ENCODE assay signal across 21 cellular contexts in genomic region chr2:98582523-98582922, GRCh38. TPM values are rescaled to one million over a fixed set of nuclear protein-coding genes. Genes with fewer than 3 reads are reported as not detected.
DNase-seq lines count a peak whose midpoint lies in the region; ATAC-seq, FAIRE-seq and TF ChIP-seq lines count a peak whose summit lies in the region.
"Had no signal": no experiment of that assay in that cellular context is flagged by ENCODE, and none has a peak within 500 bp of the region (broad histone marks: within the 10 kb centered on the region; RNA-seq: fewer than 3 reads in every experiment).

No MANE protein-coding gene starts in this region.

- no peaks in the 10 kb centered on the region for H3K36me3 Mint-ChIP-seq in activated naive CD4-positive, alpha-beta T cell treated with anti-CD3 and anti-CD28 coated beads, Interleukin-2, amount 50 U/mL, for 72 hours

- WGBS in HepG2 (ENCODE audit: low lambda C conversion rate) = 96% methylated on average over 9 of the region's 9 CpGs
- 94% methylated on average over 7 of the region's 9 CpGs for WGBS in right lobe of liver (ENCODE audit: insufficient coverage, low coverage, low lambda C conversion rate, missing lambda C conversion rate)
- 98% methylated on average over 9 of the region's 9 CpGs for WGBS in GM12878 (ENCODE audit: insufficient coverage, insufficient replicate concordance, low lambda C conversion rate, missing lambda C conversion rate)

- no peaks in the 10 kb centered on the region for H3K9me3 Mint-ChIP-seq in activated naive CD4-positive, alpha-beta T cell treated with anti-CD3 and anti-CD28 coated beads, Interleukin-2, amount 50 U/mL, for 72 hours
- H3K9me3 Mint-ChIP-seq: CD8-positive, alpha-beta T cell; GM23338 had no signal

- H3K27ac Mint-ChIP-seq in activated naive CD4-positive, alpha-beta T cell treated with anti-CD3 and anti-CD28 coated beads, Interleukin-2, amount 50 U/mL, for 72 hours = no peak overlapping the region
- H3K27ac Mint-ChIP-seq: B cell, GM23338 had no signal

- SMC1A ChIA-PET in GM12878 (lab: Charles Lee; ENCODE audit: uncharacterized antibody, unreplicated experiment) = interaction anchor here (0.8 kb wide), 1 partner anchor 8 kb away, joined by 3 read pairs; no protein-coding TSS in a partner anchor

- H3K4me2 ChIP-seq in HepG2 (ENCODE audit: low read depth, low read length) (no peak overlapping the region), GM12878 (ENCODE audit: control insufficient read depth, insufficient read depth) (no peak overlapping the region)
- H3K4me2 ChIP-seq: BLaER1 treated with 17β-estradiol and CSF1 and Interleukin-3, amounts not matched to agents 10 nM and 100 nM; GM23338 had no signal

- in situ Hi-C loops in HepG2 (cut with HindIII; ENCODE audit: extremely low pct_ligation_motif_present, low pct_unique_long_range_greater_than_20kb) = no loop called here
- in situ Hi-C loops in GM12878 (cut with MboI) = no loop called here

- no peak for DNase-seq in HepG2 (ENCODE audit: low spot score)
- no peak for DNase-seq in right lobe of liver
- no peak for DNase-seq in GM12878 (ENCODE audit: low read depth, low spot score)
- peak; percentile 7 for DNase-seq in islet precursor cell
- DNase-seq in tibial artery = no peak
- no peak for DNase-seq in activated naive CD4-positive, alpha-beta T cell treated with anti-CD3 and anti-CD28 coated beads, Interleukin-2, amount 50 U/mL, for 72 hours (ENCODE audit: low spot score in 2 of 2)
- DNase-seq: Calu3; CD8-positive, alpha-beta T cell; DMS53; DND-41; EL; H7; IMR-90; KBM-7 had no signal

- peaks cover 3 to 8% of the 10 kb centered on the region in 2 experiments for H3K36me3 ChIP-seq in HepG2 (replicated peaks in 1 of 2; ENCODE audit: control insufficient read depth in 1 of 2, insufficient read depth in 2 of 2, low read length in 2 of 2)
- peaks cover 0 to 7% (median 1%) of the 10 kb centered on the region in 4 donors for H3K36me3 ChIP-seq in right lobe of liver
- peaks cover 26 to 30% of the 10 kb centered on the region in 2 experiments for H3K36me3 ChIP-seq in GM12878 (ENCODE audit: control insufficient read depth in 2 of 2, insufficient read depth in 2 of 2, low read length in 1 of 2)
- peaks cover 17 to 73% (median 48%) of the 10 kb centered on the region in 3 donors for H3K36me3 ChIP-seq in tibial artery

- TF ChIP-seq CTCF in HepG2 (CRISPR knock-in tag; IDR thresholded peaks at IDR 0.05) (no peak), right lobe of liver (IDR thresholded peaks at IDR 0.05) (no peak), GM12878 (IDR thresholded peaks at IDR 0.05 in 2 of 3, conservative IDR thresholded peaks at IDR 0.05 in 1 of 3; ENCODE audit: control insufficient read depth in 2 of 3, extremely low read depth in 1 of 3, insufficient read depth in 1 of 3, low read depth in 3 of 3, low read length in 3 of 3) (no peak), tibial artery (IDR thresholded peaks at IDR 0.05) (no peak)

- TF ChIP-seq RAD21 in HepG2 (CRISPR knock-in tag; IDR thresholded peaks at IDR 0.05) (no peak), GM12878 (IDR thresholded peaks at IDR 0.05; ENCODE audit: insufficient read depth, low read depth, low read length) (no peak)

- POLR2A ChIA-PET in HepG2 (lab: Yijun Ruan, JAX) = no interaction called here
- POLR2A ChIA-PET in GM12878 (lab: Charles Lee) = no interaction called here

- ATAC-seq in HepG2 = no peak
- ATAC-seq in right lobe of liver = no peak
- no peak for ATAC-seq in GM12878
- ATAC-seq in activated naive CD4-positive, alpha-beta T cell treated with anti-CD3 and anti-CD28 coated beads, Interleukin-2, amount 50 U/mL, for 72 hours = no peak
- no peak for ATAC-seq in HG03095 (IDR thresholded peaks at IDR 0.05; ENCODE audit: unreplicated experiment)
- ATAC-seq: CD8-positive, alpha-beta T cell; GM23338; HCT116 had no signal

- no peak overlapping the region for H2AFZ ChIP-seq in HepG2 (ENCODE audit: low read length)
- H2AFZ ChIP-seq in GM12878 (ENCODE audit: control insufficient read depth, low read depth, low read length) = no peak overlapping the region
- H2AFZ ChIP-seq: GM23338 had no signal

- RAD21 ChIA-PET in GM12878 (lab: Charles Lee; ENCODE audit: unreplicated experiment) = no interaction called here

- H3K4me3 ChIP-seq in HepG2 (replicated peaks in 1 of 3; ENCODE audit: insufficient read depth in 1 of 3, low read depth in 2 of 3, low read length in 3 of 3) (no peak overlapping the region), right lobe of liver (no peak overlapping the region), GM12878 (no peak overlapping the region), tibial artery (no peak overlapping the region)
- H3K4me3 ChIP-seq: BLaER1 treated with 17β-estradiol and CSF1 and Interleukin-3, amounts not matched to agents 10 nM and 100 nM; GM23338 had no signal

- FAIRE-seq in HepG2 (lab: Jason Lieb, UNC) = no peak
- FAIRE-seq in GM12878 (lab: Jason Lieb, UNC) = peak; percentile 44
- FAIRE-seq: GM12892, GM18507 had no signal

- BruUV-seq in HepG2 (replicated peaks; lab: Mats Ljungman, UMichigan) (no TSS peak), GM12878 (replicated peaks; lab: Mats Ljungman, UMichigan) (TSS peak; percentile 16)

- no peak for TF ChIP-seq POLR2A in HepG2 (IDR thresholded peaks at IDR 0.05; ENCODE audit: insufficient read depth in 1 of 2, low read depth in 2 of 2, low read length in 2 of 2)
- no peak for TF ChIP-seq POLR2A in right lobe of liver (IDR thresholded peaks at IDR 0.05)
- no peak for TF ChIP-seq POLR2A in GM12878 (IDR thresholded peaks at IDR 0.05; ENCODE audit: low read depth, low read length)

- H3K9ac ChIP-seq in HepG2 (ENCODE audit: insufficient read depth, low read depth, low read length) = no peak overlapping the region
- H3K9ac ChIP-seq in GM12878 (ENCODE audit: control insufficient read depth, insufficient read depth, low read length) = no peak overlapping the region
- H3K9ac ChIP-seq: BLaER1 treated with 17β-estradiol and CSF1 and Interleukin-3, amounts not matched to agents 10 nM and 100 nM had no signal

- no peaks in the 10 kb centered on the region for H3K27me3 ChIP-seq in HepG2 (ENCODE audit: control insufficient read depth in 1 of 2, insufficient read depth in 2 of 2, low read length in 2 of 2)
- H3K27me3 ChIP-seq in right lobe of liver = no peaks in the 10 kb centered on the region
- no peaks in the 10 kb centered on the region for H3K27me3 ChIP-seq in GM12878 (replicated peaks in 1 of 2; ENCODE audit: control insufficient read depth in 2 of 2, insufficient read depth in 2 of 2, low read length in 1 of 2)
- H3K27me3 ChIP-seq in tibial artery = no peaks in the 10 kb centered on the region
- H3K27me3 ChIP-seq: BLaER1 treated with 17β-estradiol and CSF1 and Interleukin-3, amounts not matched to agents 10 nM and 100 nM had no signal

- peaks cover 19% of the 10 kb centered on the region for H3K4me1 ChIP-seq in HepG2 (ENCODE audit: insufficient read depth, low read length)
- H3K4me1 ChIP-seq in right lobe of liver = peaks cover 0 to 4% (median 0%) of the 10 kb centered on the region in 4 donors
- peaks cover 8% of the 10 kb centered on the region; the same call in 1 of the 2 replicates for H3K4me1 ChIP-seq in GM12878 (ENCODE audit: control insufficient read depth, insufficient read depth, low read length)
- H3K4me1 ChIP-seq in tibial artery = no peaks in the 10 kb centered on the region

- CTCF ChIA-PET in HepG2 (lab: Yijun Ruan, JAX; ENCODE audit: low intra/inter-chr PET ratio, low total read pairs) (no interaction called here), GM12878 (lab: Yijun Ruan, JAX) (no interaction called here)

- H3K27ac ChIP-seq in HepG2 (ENCODE audit: extremely low read length, insufficient read depth, low read length) (no peak overlapping the region), right lobe of liver (no peak overlapping the region), GM12878 (ENCODE audit: control insufficient read depth, insufficient read depth) (no peak overlapping the region), tibial artery (no peak overlapping the region)
- H3K27ac ChIP-seq: BLaER1 treated with 17β-estradiol and CSF1 and Interleukin-3, amounts not matched to agents 10 nM and 100 nM had no signal

- no peak for TF ChIP-seq EP300 in HepG2 (IDR thresholded peaks at IDR 0.05; ENCODE audit: low read depth in 2 of 2, low read length in 2 of 2)
- no peak for TF ChIP-seq EP300 in HepG2 (CRISPR knock-in tag; IDR thresholded peaks at IDR 0.05; ENCODE audit: borderline replicate concordance)
- no peak for TF ChIP-seq EP300 in GM12878 (IDR thresholded peaks at IDR 0.05; ENCODE audit: borderline replicate concordance in 1 of 2, control insufficient read depth in 1 of 2, low read depth in 2 of 2, low read length in 2 of 2)

- intact Hi-C loops in HepG2 (cut with micrococcal nuclease; ENCODE audit: unreplicated experiment) (no loop called here), right lobe of liver (cut with DNase I) (no loop called here), GM12878 (cut with micrococcal nuclease; ENCODE audit: unreplicated experiment) (loop anchor here (10.0 kb wide), 1 partner anchor 482 kb away; no protein-coding TSS in a partner anchor), tibial artery (cut with DNase I; ENCODE audit: low total_unique reads) (no loop called here)

- no peaks in the 10 kb centered on the region for H4K20me1 ChIP-seq in HepG2 (ENCODE audit: insufficient read depth, low read length)
- no peaks in the 10 kb centered on the region; the same call in 1 of the 2 replicates for H4K20me1 ChIP-seq in GM12878 (ENCODE audit: control insufficient read depth, insufficient read depth)
- H4K20me1 ChIP-seq: BLaER1 treated with 17β-estradiol and CSF1 and Interleukin-3, amounts not matched to agents 10 nM and 100 nM had no signal

- no peaks in the 10 kb centered on the region for H3K79me2 ChIP-seq in HepG2 (ENCODE audit: insufficient read depth, low read length)
- H3K79me2 ChIP-seq in GM12878 (ENCODE audit: control insufficient read depth, insufficient read depth, low read length) = no peaks in the 10 kb centered on the region

- H3K9me3 ChIP-seq in HepG2 (ENCODE audit: low read length) (no peaks in the 10 kb centered on the region), right lobe of liver (no peaks in the 10 kb centered on the region), GM12878 (replicated peaks; ENCODE audit: control insufficient read depth, insufficient read depth, low read length) (no peaks in the 10 kb centered on the region), tibial artery (no peaks in the 10 kb centered on the region)
- H3K9me3 ChIP-seq: BLaER1 treated with 17β-estradiol and CSF1 and Interleukin-3, amounts not matched to agents 10 nM and 100 nM had no signal

RNA-seq across cellular contexts. Expression of gene COA5, which starts 25.8 kb away (rescaled TPM):
- total RNA-seq in HepG2 (2016; rRNA removed; fragmentation: Illumina TruSeq; extraction: Trizol) (64.5 and 72.9 TPM in 2 replicates), right lobe of liver (10 to 100 TPM; 12.9 to 23.0 (median 16.7) TPM), GM12878 (2014; rRNA removed) (35.5 and 41.7 TPM in 2 replicates), GM12878 (2014; rRNA removed; fragmentation: Illumina TruSeq; extraction: Trizol) (22.9 and 24.0 TPM in 2 replicates), GM12878 (2021) (26.9 and 29.7 TPM in 2 replicates)
- 27.1 and 32.8 TPM in 2 replicates for total RNA-seq in HepG2 (2016; cell fraction: cytosol; rRNA removed; fragmentation: Illumina TruSeq; extraction: Trizol; ENCODE audit: low read depth)
- 61.3 and 76.9 TPM in 2 replicates for total RNA-seq in HepG2 (2016; cell fraction: insoluble cytoplasmic fraction; rRNA removed; fragmentation: Illumina TruSeq; extraction: Trizol)
- total RNA-seq in HepG2 (2016; cell fraction: membrane; rRNA removed; fragmentation: Illumina TruSeq; extraction: Trizol) = 46.1 and 48.2 TPM in 2 replicates
- total RNA-seq in HepG2 (2016; cell fraction: nucleus; rRNA removed; fragmentation: Illumina TruSeq; extraction: Trizol) = 41.0 and 50.3 TPM in 2 replicates
- polyA plus RNA-seq in HepG2 (2011; rRNA removed) (43.6 and 44.4 TPM in 2 replicates), GM12878 (2011; rRNA removed) (49.9 and 90.9 TPM in 2 replicates), GM12878 (2014; fragmentation: Illumina TruSeq; extraction: Trizol) (20.7 and 21.4 TPM in 2 replicates), GM12878 (2014; fragmentation: Nextera tagmentation; extraction: Ambion mirVana) (10 to 100 TPM; 21.4 to 40.3 TPM), GM12878 (2014; rRNA removed) (42.8 and 49.3 TPM in 2 replicates), GM12878 (2016; fragmentation: Nextera tagmentation; extraction: Ambion mirVana) (10 to 100 TPM; 58.8 to 63.3 TPM)
- polyA plus RNA-seq in HepG2 (2011; cell fraction: cytosol; rRNA removed) = 33.4 and 39.7 TPM in 2 replicates
- polyA plus RNA-seq in HepG2 (2011; cell fraction: nucleus; rRNA removed) = 36.9 and 50.2 TPM in 2 replicates
- polyA plus RNA-seq in HepG2 (2012) = 71.5 and 94.3 TPM in 2 replicates
- polyA plus RNA-seq in HepG2 (2016; cell fraction: cytosol; fragmentation: Illumina TruSeq; extraction: Trizol; ENCODE audit: low read depth) = 25.6 and 45.6 TPM in 2 replicates
- 61.8 and 75.0 TPM in 2 replicates for polyA plus RNA-seq in HepG2 (2016; cell fraction: insoluble cytoplasmic fraction; fragmentation: Illumina TruSeq; extraction: Trizol; ENCODE audit: low read depth)
- 38.1 and 48.3 TPM in 2 replicates for polyA plus RNA-seq in HepG2 (2016; cell fraction: membrane; fragmentation: Illumina TruSeq; extraction: Trizol; ENCODE audit: low read depth)
- 94.3 and 101 TPM in 2 replicates for polyA plus RNA-seq in HepG2 (2016; cell fraction: nucleus; fragmentation: Illumina TruSeq; extraction: Trizol; ENCODE audit: insufficient read depth, low read depth)
- 4.7 and 10.7 TPM in 2 replicates for polyA minus RNA-seq in HepG2 (2011; rRNA and poly(A)+ RNA removed; ENCODE audit: low replicate concordance)
- 7.8 and 8.6 TPM in 2 replicates for polyA minus RNA-seq in HepG2 (2011; cell fraction: cytosol; rRNA and poly(A)+ RNA removed)
- polyA minus RNA-seq in HepG2 (2011; cell fraction: nucleus; rRNA and poly(A)+ RNA removed) = 45.1 and 55.9 TPM in 2 replicates
- 37.3 and 39.2 TPM in 2 replicates for total RNA-seq in GM12878 (2013; cell fraction: nucleolus; rRNA removed)
- polyA plus RNA-seq in GM12878 (2011; ENCODE audit: low read depth) = 12.5 TPM
- 20.4 and 23.6 TPM in 2 replicates for polyA plus RNA-seq in GM12878 (2011; cell fraction: cytosol; rRNA removed)
- polyA plus RNA-seq in GM12878 (2011; cell fraction: nucleus; rRNA removed) = 29.8 and 34.9 TPM in 2 replicates
- polyA plus RNA-seq in GM12878 (2012) = 37.0 and 43.2 TPM in 2 replicates
- 5.3 and 7.0 TPM in 2 replicates for polyA minus RNA-seq in GM12878 (2011; rRNA and poly(A)+ RNA removed)
- 4.8 and 6.5 TPM in 2 replicates for polyA minus RNA-seq in GM12878 (2011; cell fraction: cytosol; rRNA and poly(A)+ RNA removed)
- polyA minus RNA-seq in GM12878 (2011; cell fraction: nucleus; rRNA and poly(A)+ RNA removed) = 12.6 and 22.5 TPM in 2 replicates
- total RNA-seq in activated naive CD4-positive, alpha-beta T cell treated with anti-CD3 and anti-CD28 coated beads, Interleukin-2, amount 50 U/mL, for 72 hours = 10 to 100 TPM; 25.0 to 30.3 TPM

RNA-seq across cellular contexts. Expression of gene UNC50, which starts 25.9 kb away (rescaled TPM):
- total RNA-seq in HepG2 (2016; rRNA removed; fragmentation: Illumina TruSeq; extraction: Trizol) (58.0 and 95.6 TPM in 2 replicates), right lobe of liver (10 to 100 TPM; 19.6 to 30.5 (median 22.7) TPM), GM12878 (2014; rRNA removed) (34.6 and 34.8 TPM in 2 replicates), GM12878 (2014; rRNA removed; fragmentation: Illumina TruSeq; extraction: Trizol) (27.9 and 28.0 TPM in 2 replicates), GM12878 (2021) (25.5 and 25.8 TPM in 2 replicates)
- total RNA-seq in HepG2 (2016; cell fraction: cytosol; rRNA removed; fragmentation: Illumina TruSeq; extraction: Trizol; ENCODE audit: low read depth) = 42.0 and 43.6 TPM in 2 replicates
- 63.0 and 102 TPM in 2 replicates for total RNA-seq in HepG2 (2016; cell fraction: insoluble cytoplasmic fraction; rRNA removed; fragmentation: Illumina TruSeq; extraction: Trizol)
- total RNA-seq in HepG2 (2016; cell fraction: membrane; rRNA removed; fragmentation: Illumina TruSeq; extraction: Trizol) = 47.4 and 49.0 TPM in 2 replicates
- 79.1 and 80.7 TPM in 2 replicates for total RNA-seq in HepG2 (2016; cell fraction: nucleus; rRNA removed; fragmentation: Illumina TruSeq; extraction: Trizol)
- polyA plus RNA-seq in HepG2 (2011; rRNA removed) (63.3 and 92.6 TPM in 2 replicates), GM12878 (2011; rRNA removed) (60.3 and 77.1 TPM in 2 replicates), GM12878 (2014; fragmentation: Illumina TruSeq; extraction: Trizol) (34.8 and 42.4 TPM in 2 replicates), GM12878 (2014; fragmentation: Nextera tagmentation; extraction: Ambion mirVana) (10 to 100 TPM; 40.8 to 59.5 TPM), GM12878 (2014; rRNA removed) (33.1 TPM in 2 replicates), GM12878 (2016; fragmentation: Nextera tagmentation; extraction: Ambion mirVana) (10 to 100 TPM; 68.1 to 76.3 TPM)
- 47.2 and 81.0 TPM in 2 replicates for polyA plus RNA-seq in HepG2 (2011; cell fraction: cytosol; rRNA removed)
- polyA plus RNA-seq in HepG2 (2011; cell fraction: nucleus; rRNA removed) = 54.2 and 66.7 TPM in 2 replicates
- 68.6 and 76.2 TPM in 2 replicates for polyA plus RNA-seq in HepG2 (2012)
- polyA plus RNA-seq in HepG2 (2016; cell fraction: cytosol; fragmentation: Illumina TruSeq; extraction: Trizol; ENCODE audit: low read depth) = 28.0 and 31.3 TPM in 2 replicates
- 47.7 and 52.9 TPM in 2 replicates for polyA plus RNA-seq in HepG2 (2016; cell fraction: insoluble cytoplasmic fraction; fragmentation: Illumina TruSeq; extraction: Trizol; ENCODE audit: low read depth)
- polyA plus RNA-seq in HepG2 (2016; cell fraction: membrane; fragmentation: Illumina TruSeq; extraction: Trizol; ENCODE audit: low read depth) = 29.3 and 32.1 TPM in 2 replicates
- 106 and 112 TPM in 2 replicates for polyA plus RNA-seq in HepG2 (2016; cell fraction: nucleus; fragmentation: Illumina TruSeq; extraction: Trizol; ENCODE audit: insufficient read depth, low read depth)
- 13.4 and 13.9 TPM in 2 replicates for polyA minus RNA-seq in HepG2 (2011; rRNA and poly(A)+ RNA removed; ENCODE audit: low replicate concordance)
- polyA minus RNA-seq in HepG2 (2011; cell fraction: cytosol; rRNA and poly(A)+ RNA removed) = 19.4 and 20.5 TPM in 2 replicates
- 42.7 and 44.1 TPM in 2 replicates for polyA minus RNA-seq in HepG2 (2011; cell fraction: nucleus; rRNA and poly(A)+ RNA removed)
- 58.0 and 61.0 TPM in 2 replicates for total RNA-seq in GM12878 (2013; cell fraction: nucleolus; rRNA removed)
- polyA plus RNA-seq in GM12878 (2011; ENCODE audit: low read depth) = 15.3 TPM
- 22.9 and 32.3 TPM in 2 replicates for polyA plus RNA-seq in GM12878 (2011; cell fraction: cytosol; rRNA removed)
- 38.9 and 45.6 TPM in 2 replicates for polyA plus RNA-seq in GM12878 (2011; cell fraction: nucleus; rRNA removed)
- 23.9 and 26.4 TPM in 2 replicates for polyA plus RNA-seq in GM12878 (2012)
- polyA minus RNA-seq in GM12878 (2011; rRNA and poly(A)+ RNA removed) = 13.5 and 14.5 TPM in 2 replicates
- polyA minus RNA-seq in GM12878 (2011; cell fraction: cytosol; rRNA and poly(A)+ RNA removed) = 4.0 and 7.1 TPM in 2 replicates
- 16.3 and 22.8 TPM in 2 replicates for polyA minus RNA-seq in GM12878 (2011; cell fraction: nucleus; rRNA and poly(A)+ RNA removed)
- 10 to 100 TPM; 21.6 to 23.8 TPM for total RNA-seq in activated naive CD4-positive, alpha-beta T cell treated with anti-CD3 and anti-CD28 coated beads, Interleukin-2, amount 50 U/mL, for 72 hours
